ENCODE assay signal across 9 cellular contexts in the genomic region with DNA sequence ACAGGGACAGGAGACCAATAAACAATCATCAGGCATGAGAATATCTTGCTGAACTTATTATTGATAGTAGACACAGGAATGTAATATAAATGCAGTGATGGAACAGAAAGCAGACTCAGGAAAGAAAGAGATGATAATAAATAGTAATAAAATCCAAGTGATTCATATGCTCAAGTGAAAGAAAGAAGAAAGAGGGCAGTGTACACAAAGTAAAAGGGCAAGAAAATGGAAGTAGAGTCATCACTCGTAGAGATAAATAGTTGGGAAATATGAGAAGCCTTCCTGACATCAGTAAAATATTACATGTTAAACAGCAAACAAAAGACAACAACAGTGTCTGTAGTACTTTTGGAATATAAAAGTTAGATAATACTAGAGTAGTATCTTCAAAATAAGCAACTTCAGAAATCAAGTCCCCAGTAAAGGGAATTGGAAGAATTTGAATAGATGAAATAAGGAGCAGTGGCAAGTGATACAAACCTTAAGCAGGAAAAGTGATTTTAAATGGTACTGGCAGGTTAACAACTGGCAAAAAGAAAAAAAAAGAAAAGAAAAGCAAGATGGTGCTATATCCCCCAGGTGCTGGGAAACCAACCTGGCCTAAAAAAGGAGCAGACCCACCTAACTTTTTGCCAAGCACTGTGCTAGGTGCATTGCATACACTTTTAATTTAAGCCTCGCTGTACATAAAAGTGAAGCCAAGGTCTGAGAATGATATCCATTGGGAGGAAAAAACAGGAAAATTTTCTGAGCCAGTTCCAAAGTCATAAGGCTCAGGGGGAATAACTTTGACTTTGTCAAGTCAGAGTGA.
DNase-seq lines count a peak whose midpoint lies in the region; ATAC-seq and TF ChIP-seq lines count a peak whose summit lies in the region.
"Had no signal": no experiment of that assay in that cellular context is flagged by ENCODE, and none has a peak within 500 bp of the region (broad histone marks: within the 10 kb centered on the region; RNA-seq: fewer than 3 reads in every experiment).

No MANE protein-coding gene starts in this region.

- no peak for TF ChIP-seq POLR2A in heart left ventricle (IDR thresholded peaks at IDR 0.05)

- DNase-seq in heart left ventricle (no peak), H4 (ENCODE audit: low spot score) (no peak)
- DNase-seq in activated CD8-positive, alpha-beta memory T cell treated with anti-CD3 and anti-CD28 coated beads, Interleukin-2, amount 50 U/mL, for 48 hours: no peak
- DNase-seq in stimulated activated naive CD4-positive, alpha-beta T cell treated with Interleukin-2 at 50 U/mL for 16 hours (lab: John Stamatoyannopoulos, UW): no peak
- DNase-seq: SHP77 had no signal

- intact Hi-C loops in heart left ventricle (cut with DNase I): loop anchor here in 4 of 10 donors (2.0 to 10.0 kb wide), 4 partner anchors 85 to 157 kb away; no protein-coding TSS in a partner anchor

- peak overlapping the region; percentile 33 to 85 (median 64) for H3K27ac ChIP-seq in heart left ventricle

- H3K9ac ChIP-seq in skeletal muscle satellite cell (ENCODE audit: low read depth, low read length): peak overlapping the region; percentile 58

- H3K27me3 ChIP-seq in heart left ventricle (no peaks in the 10 kb centered on the region), skeletal muscle satellite cell (ENCODE audit: control insufficient read depth, insufficient read depth, low read length) (no peaks in the 10 kb centered on the region)

- H3K4me1 ChIP-seq in heart left ventricle (peaks cover 8 to 37% (median 20%) of the 10 kb centered on the region in 12 donors), skeletal muscle satellite cell (ENCODE audit: control insufficient read depth, insufficient read depth, low read length) (peaks cover 39% of the 10 kb centered on the region)

- ATAC-seq in GM21367 (IDR thresholded peaks at IDR 0.05; ENCODE audit: unreplicated experiment): peak; percentile 21
- peak; percentile 33 for ATAC-seq in SK-N-SH treated with all-trans-retinoic acid at 6 μM for 48 hours
- ATAC-seq in heart left ventricle: peak in 1 of 4 donors; percentile 40
- ATAC-seq in GM19467 (IDR thresholded peaks at IDR 0.05; ENCODE audit: unreplicated experiment): no peak

- H3K36me3 ChIP-seq in heart left ventricle: no peaks in the 10 kb centered on the region
- H3K36me3 ChIP-seq in skeletal muscle satellite cell (ENCODE audit: insufficient read depth, low read length): no peaks in the 10 kb centered on the region

- H3K4me2 ChIP-seq in skeletal muscle satellite cell (ENCODE audit: low read length): peak overlapping the region; percentile 44

- H3K4me3 ChIP-seq in heart left ventricle (no peak overlapping the region), skeletal muscle satellite cell (ENCODE audit: low read length) (peak overlapping the region; percentile 10)

- 49 to 69% (median 60%) methylated on average over 2 of the region's 2 CpGs for WGBS in heart left ventricle, 4 donors

- no peak for TF ChIP-seq CTCF in heart left ventricle (IDR thresholded peaks at IDR 0.05)

- H3K9me3 ChIP-seq in heart left ventricle: no peaks in the 10 kb centered on the region
- H3K9me3 ChIP-seq in skeletal muscle satellite cell (replicated peaks; ENCODE audit: low read length): no peaks in the 10 kb centered on the region

TF ChIP-seq in SK-N-SH treated with all-trans-retinoic acid at 6 μM for 48 hours, 23 proteins besides CTCF, POLR2A, EP300 and RAD21:
- TF ChIP-seq ARNTL (CRISPR knock-in tag; IDR thresholded peaks at IDR 0.05; ENCODE audit: borderline replicate concordance, low read depth): no peak
- peak; percentile 78 for TF ChIP-seq TOX (CRISPR knock-in tag; IDR thresholded peaks at IDR 0.05; ENCODE audit: borderline replicate concordance)
- TF ChIP-seq ZFP3 (CRISPR knock-in tag; IDR thresholded peaks at IDR 0.05): no peak
- TF ChIP-seq CSDC2 (CRISPR knock-in tag; IDR thresholded peaks at IDR 0.05): no peak
